ENCODE assay signal across 11 cellular contexts in genomic region chr13:46961719-46962118, GRCh38.
DNase-seq lines count a peak whose midpoint lies in the region; ATAC-seq, FAIRE-seq and TF ChIP-seq lines count a peak whose summit lies in the region.
"Had no signal": no experiment of that assay in that cellular context is flagged by ENCODE, and none has a peak within 500 bp of the region (broad histone marks: within the 10 kb centered on the region; RNA-seq: fewer than 3 reads in every experiment).

No MANE protein-coding gene starts in this region.

- H3K36me3 ChIP-seq in lower lobe of right lung, result no peaks in the 10 kb centered on the region
- H3K36me3 ChIP-seq: upper lobe of left lung had no signal

- H3K27ac Mint-ChIP-seq in activated CD8-positive, alpha-beta memory T cell treated with anti-CD3 and anti-CD28 coated beads, Interleukin-2, amount 10 ng/mL, durations not matched to agents 7 days and 5 days, result no peak overlapping the region
- H3K27ac Mint-ChIP-seq in T-cell, result no peak overlapping the region
- H3K27ac Mint-ChIP-seq: B cell had no signal

- no peak overlapping the region for H3K27ac ChIP-seq in lower lobe of right lung
- H3K27ac ChIP-seq: upper lobe of left lung had no signal

- intact Hi-C loops in lower lobe of right lung (cut with DNase I), result no loop called here

- FAIRE-seq in RCC 7860 (lab: Jason Lieb, UNC), result no peak

- POLR2A ChIA-PET in T-cell (lab: Charles Lee), result interaction anchor here in 1 of 2 donors (0.7 kb wide), 1 partner anchor 135 kb away, joined by 6 read pairs; no protein-coding TSS in a partner anchor

- no peaks in the 10 kb centered on the region for H3K9me3 Mint-ChIP-seq in activated CD8-positive, alpha-beta memory T cell treated with anti-CD3 and anti-CD28 coated beads, Interleukin-2, amount 10 ng/mL, durations not matched to agents 7 days and 5 days (ENCODE audit: low read depth)
- no peaks in the 10 kb centered on the region for H3K9me3 Mint-ChIP-seq in T-cell

- no peak overlapping the region for H3K4me3 ChIP-seq in lower lobe of right lung
- H3K4me3 ChIP-seq: upper lobe of left lung had no signal

- H3K4me1 ChIP-seq in lower lobe of right lung, result no peaks in the 10 kb centered on the region
- H3K4me1 ChIP-seq: upper lobe of left lung had no signal

- peaks cover 3% of the 10 kb centered on the region for H3K4me1 Mint-ChIP-seq in activated CD8-positive, alpha-beta memory T cell treated with anti-CD3 and anti-CD28 coated beads, Interleukin-2, amount 10 ng/mL, durations not matched to agents 7 days and 5 days
- H3K4me1 Mint-ChIP-seq in T-cell, result no peaks in the 10 kb centered on the region

- peaks cover 10% of the 10 kb centered on the region for H3K27me3 Mint-ChIP-seq in activated CD8-positive, alpha-beta memory T cell treated with anti-CD3 and anti-CD28 coated beads, Interleukin-2, amount 10 ng/mL, durations not matched to agents 7 days and 5 days
- peaks cover 5 to 10% of the 10 kb centered on the region in 2 donors for H3K27me3 Mint-ChIP-seq in T-cell
- H3K27me3 Mint-ChIP-seq: B cell had no signal

- DNase-seq in activated CD8-positive, alpha-beta memory T cell treated with anti-CD3 and anti-CD28 coated beads, Interleukin-2, amount 10 ng/mL, durations not matched to agents 7 days and 5 days, result peak; percentile 45
- DNase-seq in activated CD8-positive, alpha-beta memory T cell treated with anti-CD3 and anti-CD28 coated beads, Interleukin-2, amount 50 U/mL, for 48 hours, result no peak
- DNase-seq in RCC 7860 (ENCODE audit: low spot score) (peak; percentile 19), lower lobe of right lung (no peak), SHP77 (lab: John Stamatoyannopoulos, UW) (no peak), T-cell (no peak), cerebellar cortex (ENCODE audit: low spot score) (no peak)
- DNase-seq: left cardiac atrium, upper lobe of left lung had no signal

- peak; percentile 66 for ATAC-seq in activated CD8-positive, alpha-beta memory T cell treated with anti-CD3 and anti-CD28 coated beads, Interleukin-2, amount 10 ng/mL, durations not matched to agents 7 days and 5 days
- ATAC-seq in HG02938 (IDR thresholded peaks at IDR 0.05; ENCODE audit: unreplicated experiment) (peak; percentile 100), lower lobe of right lung (peak; percentile 66 to 80), T-cell (replicated peaks in 1 of 4) (no peak)

- no peak overlapping the region for H3K4me3 Mint-ChIP-seq in activated CD8-positive, alpha-beta memory T cell treated with anti-CD3 and anti-CD28 coated beads, Interleukin-2, amount 10 ng/mL, durations not matched to agents 7 days and 5 days
- no peak overlapping the region for H3K4me3 Mint-ChIP-seq in T-cell
- H3K4me3 Mint-ChIP-seq: B cell had no signal

- H3K9me3 ChIP-seq in lower lobe of right lung, result no peaks in the 10 kb centered on the region
- H3K9me3 ChIP-seq: upper lobe of left lung had no signal

- H3K36me3 Mint-ChIP-seq in activated CD8-positive, alpha-beta memory T cell treated with anti-CD3 and anti-CD28 coated beads, Interleukin-2, amount 10 ng/mL, durations not matched to agents 7 days and 5 days, result no peaks in the 10 kb centered on the region
- no peaks in the 10 kb centered on the region for H3K36me3 Mint-ChIP-seq in T-cell

- no peak for TF ChIP-seq CTCF in lower lobe of right lung (IDR thresholded peaks at IDR 0.05)

- CTCF ChIA-PET in activated CD8-positive, alpha-beta memory T cell treated with anti-CD3 and anti-CD28 coated beads, Interleukin-2, amount 10 ng/mL, durations not matched to agents 7 days and 5 days (lab: Charles Lee), result interaction anchor here (0.8 kb wide), 1 partner anchor 638 kb away, joined by 4 read pairs; no protein-coding TSS in a partner anchor
- CTCF ChIA-PET in T-cell (lab: Charles Lee), result interaction anchor here in 1 of 2 donors (0.6 kb wide), 1 partner anchor 30 kb away, joined by 3 read pairs; no protein-coding TSS in a partner anchor

- no peaks in the 10 kb centered on the region for H3K27me3 ChIP-seq in lower lobe of right lung (ENCODE audit: low read depth)
- H3K27me3 ChIP-seq: upper lobe of left lung had no signal

Comparison
In these comparisons a context has a peak if more than half of its experiments do, and no peak if none do; other contexts are left out.
1. DNase-seq: peak in activated CD8-positive, alpha-beta memory T cell treated with anti-CD3 and anti-CD28 coated beads, Interleukin-2, amount 10 ng/mL, durations not matched to agents 7 days and 5 days (single experiment) and RCC 7860 (single experiment); none in activated CD8-positive, alpha-beta memory T cell treated with anti-CD3 and anti-CD28 coated beads, Interleukin-2, amount 50 U/mL, for 48 hours (single experiment), lower lobe of right lung (single experiment), SHP77 (0 of 2), T-cell (0 of 34) and cerebellar cortex (single experiment).
2. ATAC-seq: peak in activated CD8-positive, alpha-beta memory T cell treated with anti-CD3 and anti-CD28 coated beads, Interleukin-2, amount 10 ng/mL, durations not matched to agents 7 days and 5 days (single experiment), HG02938 (single experiment) and lower lobe of right lung (2 of 2); none in T-cell (0 of 4).